ENCODE assay signal across 18 cellular contexts in genomic region chr2:226447896-226448295, GRCh38.
A peak's percentile ranks its signal among the peaks of the same experiment; 100 is the strongest.
DNase-seq lines count a peak whose midpoint lies in the region; ATAC-seq and TF ChIP-seq lines count a peak whose summit lies in the region.
"Had no signal": no experiment of that assay in that cellular context is flagged by ENCODE, and none has a peak within 500 bp of the region (broad histone marks: within the 10 kb centered on the region; RNA-seq: fewer than 3 reads in every experiment).

No MANE protein-coding gene starts in this region.

- H3K4me2 ChIP-seq in GM23248 (ENCODE audit: unreplicated experiment): peak overlapping the region; percentile 22
- H3K4me2 ChIP-seq: GM23338 had no signal

- H3K27me3 ChIP-seq in GM23248 (replicated peaks; ENCODE audit: insufficient read depth): no peaks in the 10 kb centered on the region
- H3K27me3 ChIP-seq in esophagus muscularis mucosa: no peaks in the 10 kb centered on the region
- H3K27me3 ChIP-seq in psoas muscle (ENCODE audit: insufficient read depth in 3 of 3, low read length in 2 of 3): no peaks in the 10 kb centered on the region
- H3K27me3 ChIP-seq: cardiac muscle cell had no signal

- no peaks in the 10 kb centered on the region for H3K36me3 ChIP-seq in GM23248 (ENCODE audit: low read depth)
- H3K36me3 ChIP-seq in esophagus muscularis mucosa: no peaks in the 10 kb centered on the region
- no peaks in the 10 kb centered on the region for H3K36me3 ChIP-seq in psoas muscle (ENCODE audit: insufficient read depth in 1 of 2, low read depth in 1 of 2)
- H3K36me3 ChIP-seq: cardiac muscle cell had no signal

- no peaks in the 10 kb centered on the region for H3K36me3 Mint-ChIP-seq in activated naive CD8-positive, alpha-beta T cell treated with anti-CD3 and anti-CD28 coated beads for 36 hours

- DNase-seq in GM23248 (peak; percentile 52), RPMI7951 (ENCODE audit: low read depth) (peak; percentile 74), esophagus muscularis mucosa (ENCODE audit: extremely low spot score) (peak; percentile 21), psoas muscle (no peak), SKM-1 treated with dmso at 0.1 percent for 144 hours (lab: John Stamatoyannopoulos, UW; ENCODE audit: unreplicated experiment) (no peak), UCSD-AML1 (lab: John Stamatoyannopoulos, UW; ENCODE audit: unreplicated experiment) (no peak), NCI-H2081 treated with DMSO at 0.1 percent for 48 hours (lab: John Stamatoyannopoulos, UW) (no peak)
- DNase-seq in activated naive CD8-positive, alpha-beta T cell treated with anti-CD3 and anti-CD28 coated beads for 36 hours: no peak
- DNase-seq: activated naive CD4-positive, alpha-beta T cell; GF-D8; hippocampal formation; left ventricle myocardium superior; naive thymus-derived CD8-positive, alpha-beta T cell; NCI-H1930; NCI-H748 treated with DMSO at 0.1 percent for 48 hours had no signal

- no peak overlapping the region for H2AFZ ChIP-seq in GM23248
- H2AFZ ChIP-seq: GM23338 had no signal

- H3K27ac Mint-ChIP-seq in activated naive CD8-positive, alpha-beta T cell treated with anti-CD3 and anti-CD28 coated beads for 36 hours: no peak overlapping the region
- H3K27ac Mint-ChIP-seq: GM23338; naive thymus-derived CD8-positive, alpha-beta T cell; stimulated activated memory B cell treated with anti-CD40 and anti-IgM and Interleukin-4, amounts not matched to agents 10 μg/mL and 1 μg/mL and 100 μg/mL, for 72 hours had no signal

- H3K27ac ChIP-seq in GM23248: no peak overlapping the region
- no peak overlapping the region for H3K27ac ChIP-seq in esophagus muscularis mucosa (replicated peaks in 1 of 4)
- peak overlapping the region; percentile 62 for H3K27ac ChIP-seq in psoas muscle
- H3K27ac ChIP-seq: cardiac muscle cell had no signal

- no peaks in the 10 kb centered on the region for H3K4me1 Mint-ChIP-seq in activated naive CD8-positive, alpha-beta T cell treated with anti-CD3 and anti-CD28 coated beads for 36 hours
- H3K4me1 Mint-ChIP-seq: naive thymus-derived CD8-positive, alpha-beta T cell; stimulated activated memory B cell treated with anti-CD40 and anti-IgM and Interleukin-4, amounts not matched to agents 10 μg/mL and 1 μg/mL and 100 μg/mL, for 72 hours had no signal

- peaks cover 4% of the 10 kb centered on the region for H3K27me3 Mint-ChIP-seq in activated naive CD8-positive, alpha-beta T cell treated with anti-CD3 and anti-CD28 coated beads for 36 hours
- H3K27me3 Mint-ChIP-seq: stimulated activated memory B cell treated with anti-CD40 and anti-IgM and Interleukin-4, amounts not matched to agents 10 μg/mL and 1 μg/mL and 100 μg/mL, for 72 hours had no signal

- no peak for TF ChIP-seq EP300 in esophagus muscularis mucosa (IDR thresholded peaks at IDR 0.05)

- H3K9me3 Mint-ChIP-seq in activated naive CD8-positive, alpha-beta T cell treated with anti-CD3 and anti-CD28 coated beads for 36 hours: peaks cover 5% of the 10 kb centered on the region

- no peaks in the 10 kb centered on the region for H3K9me3 ChIP-seq in GM23248 (ENCODE audit: low read depth)
- peaks cover 0 to 8% (median 3%) of the 10 kb centered on the region in 4 donors for H3K9me3 ChIP-seq in esophagus muscularis mucosa
- no peaks in the 10 kb centered on the region for H3K9me3 ChIP-seq in psoas muscle

- H3K9ac ChIP-seq in GM23248: no peak overlapping the region

- in situ Hi-C loops in GM23248 (cut with MboI): no loop called here

- TF ChIP-seq CTCF in esophagus muscularis mucosa (IDR thresholded peaks at IDR 0.05): no peak
- TF ChIP-seq CTCF in psoas muscle (IDR thresholded peaks at IDR 0.05): no peak

- no peaks in the 10 kb centered on the region for H3K79me2 ChIP-seq in GM23248 (ENCODE audit: insufficient read depth)

- no peak overlapping the region for H3K4me3 Mint-ChIP-seq in activated naive CD8-positive, alpha-beta T cell treated with anti-CD3 and anti-CD28 coated beads for 36 hours
- H3K4me3 Mint-ChIP-seq: GM23338; naive thymus-derived CD8-positive, alpha-beta T cell; stimulated activated memory B cell treated with anti-CD40 and anti-IgM and Interleukin-4, amounts not matched to agents 10 μg/mL and 1 μg/mL and 100 μg/mL, for 72 hours had no signal

- H4K20me1 ChIP-seq in GM23248 (ENCODE audit: insufficient read depth): no peaks in the 10 kb centered on the region

- intact Hi-C loops in esophagus muscularis mucosa (cut with DNase I): no loop called here
- intact Hi-C loops in psoas muscle (cut with DNase I): loop anchor here in 1 of 2 donors (10.0 kb wide), 1 partner anchor 347 kb away; the partner anchor contains the start of gene IRS1

- H3K9me2 ChIP-seq in GM23248 (ENCODE audit: insufficient read depth): no peaks in the 10 kb centered on the region

- H3K4me1 ChIP-seq in GM23248 (ENCODE audit: insufficient read depth) (peaks cover 28% of the 10 kb centered on the region), esophagus muscularis mucosa (peaks cover 0 to 7% (median 3%) of the 10 kb centered on the region in 4 donors), psoas muscle (peaks cover 14% of the 10 kb centered on the region)

- no peak overlapping the region for H3K4me3 ChIP-seq in GM23248
- H3K4me3 ChIP-seq in esophagus muscularis mucosa: no peak overlapping the region
- no peak overlapping the region for H3K4me3 ChIP-seq in psoas muscle
- H3K4me3 ChIP-seq: cardiac muscle cell, GM23338 had no signal

- no peak for TF ChIP-seq POLR2A in esophagus muscularis mucosa (IDR thresholded peaks at IDR 0.05; ENCODE audit: low read depth)

- peaks cover 13% of the 10 kb centered on the region for H3F3A ChIP-seq in GM23248 (ENCODE audit: insufficient read depth)

- ATAC-seq in psoas muscle: peak; percentile 70 to 87 (median 79)
- ATAC-seq: GM23338; left ventricle myocardium superior; naive thymus-derived CD8-positive, alpha-beta T cell; stimulated activated memory B cell treated with anti-CD40 and anti-IgM and Interleukin-4, amounts not matched to agents 10 μg/mL and 1 μg/mL and 100 μg/mL, for 72 hours had no signal

- WGBS in GM23248 (ENCODE audit: low coverage in 1 of 2, low lambda C conversion rate in 2 of 2, missing lambda C conversion rate in 2 of 2), 2 experiments: 9 to 17% methylated on average over 1 of the region's 1 CpG
- 85% methylated on average over 1 of the region's 1 CpG for WGBS in esophagus muscularis mucosa
- 11 to 26% (median 23%) methylated on average over 1 of the region's 1 CpG for WGBS in psoas muscle, 3 donors

Comparison
In these comparisons a context has a peak if more than half of its experiments do, and no peak if none do; other contexts are left out.
1. DNase-seq: peak in GM23248 (single experiment), RPMI7951 (single experiment) and esophagus muscularis mucosa (single experiment); none in psoas muscle (0 of 2), SKM-1 treated with dmso at 0.1 percent for 144 hours (single experiment), UCSD-AML1 (single experiment), NCI-H2081 treated with DMSO at 0.1 percent for 48 hours (single experiment) and activated naive CD8-positive, alpha-beta T cell treated with anti-CD3 and anti-CD28 coated beads for 36 hours (single experiment).